ENCODE assay signal across 8 cellular contexts in the genomic region with DNA sequence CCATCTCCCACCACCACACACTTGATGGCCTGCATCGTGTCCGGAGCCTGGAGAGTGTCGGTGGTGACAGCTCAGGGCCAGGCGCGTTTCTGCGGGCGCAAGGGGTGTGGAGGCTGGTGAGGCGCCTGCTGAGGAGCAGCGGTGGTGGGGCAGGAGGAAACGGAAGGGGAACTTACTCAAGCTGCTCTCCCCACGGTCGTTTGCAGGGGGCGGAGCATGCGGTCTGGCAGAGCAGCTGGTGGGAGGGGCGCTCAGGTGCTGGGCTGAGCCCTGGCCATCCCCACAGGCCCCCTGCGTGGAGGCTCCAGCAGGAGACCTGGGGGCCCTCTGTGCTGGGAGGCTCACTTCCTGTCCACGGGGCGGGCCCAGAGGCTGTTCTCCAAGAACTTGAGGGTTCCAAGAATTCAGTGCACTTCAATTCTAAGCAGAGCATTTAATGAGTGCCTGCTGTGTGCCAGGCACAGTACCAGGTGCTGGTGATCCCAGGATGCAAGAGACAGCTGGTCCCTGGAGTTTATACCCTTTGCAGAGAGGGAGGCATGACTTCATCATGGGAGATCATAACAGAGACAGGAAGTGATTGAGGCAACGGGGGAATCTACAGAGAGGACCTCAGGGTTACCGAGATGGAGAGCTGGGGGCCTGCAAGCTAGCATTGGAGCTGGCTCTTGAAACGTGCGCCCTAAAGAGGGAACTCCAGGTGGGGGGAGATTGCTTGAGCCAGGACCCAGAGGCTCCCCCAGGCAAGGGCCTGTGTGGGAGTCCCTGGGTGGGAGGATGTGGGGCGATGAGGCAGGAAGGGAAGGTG. TPM values are rescaled to one million over a fixed set of nuclear protein-coding genes. Genes with fewer than 3 reads are reported as not detected.
DNase-seq lines count a peak whose midpoint lies in the region; TF ChIP-seq lines count a peak whose summit lies in the region.

RAC2 (minus strand) TSS at position 156 of the 808 bp plus-strand sequence; CDS start at position 35, 121 bp downstream.

- H3K4me1 Mint-ChIP-seq in nephron progenitor cell = peaks cover 33% of the 10 kb centered on the region

- intact Hi-C loops in testis (cut with DNase I; ENCODE audit: low total_unique reads) = no loop called here

- H3K4me3 ChIP-seq in H7 (ENCODE audit: insufficient read depth, low read depth, low read length) (peak within 1 kb of the TSS; percentile 27), epithelial cell of esophagus (ENCODE audit: low read length) (peak within 1 kb of the TSS; percentile 40), testis (no peak within 1 kb of the TSS)

- H3K4me1 ChIP-seq in testis = no peaks in the 10 kb centered on the region

- no peak within 1 kb of the TSS for H3K27ac ChIP-seq in testis

- 27 to 40% methylated on average over 8 to 23 of the region's 23 CpGs for WGBS in testis, 2 donors

- H3K9me3 ChIP-seq in testis = no peaks in the 10 kb centered on the region

- peak within 1 kb of the TSS; percentile 68 for H3K4me3 Mint-ChIP-seq in nephron progenitor cell

- no peak for TF ChIP-seq POLR2A in testis (IDR thresholded peaks at IDR 0.05)

- TF ChIP-seq CTCF in epithelial cell of esophagus (IDR thresholded peaks at IDR 0.05; ENCODE audit: insufficient read depth, low read depth, low read length, missing control alignments) (no peak), nephron progenitor cell (IDR thresholded peaks at IDR 0.05) (no peak), testis (IDR thresholded peaks at IDR 0.05) (no peak)

- no peaks in the 10 kb centered on the region for H3K36me3 Mint-ChIP-seq in nephron progenitor cell (ENCODE audit: low read depth)

- H3K36me3 ChIP-seq in H7 (replicated peaks; ENCODE audit: control insufficient read depth, insufficient read depth, low read length) (no peaks in the 10 kb centered on the region), testis (ENCODE audit: low read depth, missing control alignments) (no peaks in the 10 kb centered on the region)

- DNase-seq in GDM1 (lab: John Stamatoyannopoulos, UW) (peak; percentile 94), H7 (peak; percentile 88), NOMO-1 (lab: John Stamatoyannopoulos, UW; ENCODE audit: unreplicated experiment in 2 of 2) (peak; percentile 97 to 98), epithelial cell of esophagus (ENCODE audit: low read depth) (peak; percentile 80), nephron progenitor cell (peak; percentile 55), testis (peak; percentile 50), COLO829 (ENCODE audit: low spot score) (no peak)
- DNase-seq in activated CD8-positive, alpha-beta memory T cell treated with anti-CD3 and anti-CD28 coated beads for 4 hours (ENCODE audit: low read depth in 2 of 2) = peak; percentile 77 to 82

- H3K27me3 Mint-ChIP-seq in nephron progenitor cell (ENCODE audit: low read depth, poor library complexity) = peaks cover 11% of the 10 kb centered on the region

- no peaks in the 10 kb centered on the region for H3K9me3 Mint-ChIP-seq in nephron progenitor cell

- H3K27me3 ChIP-seq in H7 (ENCODE audit: control insufficient read depth, insufficient read depth, low read length) = no peaks in the 10 kb centered on the region
- H3K27me3 ChIP-seq in testis = no peaks in the 10 kb centered on the region

- H3K27ac Mint-ChIP-seq in nephron progenitor cell = no peak within 1 kb of the TSS

RNA-seq across cellular contexts. Expression of gene RAC2, which starts in this region (rescaled TPM):
- 9.4 and 9.6 TPM in 2 replicates for total RNA-seq in H7 (2014; rRNA removed; shearing (Covaris generic))
- total RNA-seq in testis = 10 to 100 TPM in 1 of 2 donors, 1 to 10 TPM in 1; 1.2 to 10.7 TPM
- polyA plus RNA-seq in testis (ENCODE audit: insufficient read depth, low read depth, low replicate concordance) = 15.5 TPM

Comparison
In these comparisons a context has a peak if more than half of its experiments do, and no peak if none do; other contexts are left out.
1. H3K4me3 ChIP-seq: peak in H7 (single experiment) and epithelial cell of esophagus (single experiment); none in testis (0 of 2).